In the genomic region with DNA sequence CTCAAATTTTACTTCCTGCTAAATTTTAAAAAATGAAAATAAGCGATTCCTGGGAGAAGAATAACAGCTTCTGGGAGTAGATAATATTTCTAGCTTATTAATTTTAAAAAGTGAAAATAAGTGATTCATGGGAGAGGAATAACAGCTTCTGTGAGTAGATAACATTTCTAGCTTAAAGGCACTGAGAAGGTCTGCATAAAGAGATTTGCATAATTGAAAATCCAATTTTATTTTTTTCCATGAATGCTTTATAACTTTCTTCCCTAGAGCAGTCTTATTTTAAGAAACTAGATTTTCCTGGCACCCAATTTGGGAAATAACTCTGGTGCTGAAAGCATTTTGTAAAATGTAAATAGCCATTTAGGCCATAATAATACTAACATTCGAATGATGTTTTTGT, we compare ENCODE assay signal across 6 cellular contexts.
"Had no signal": no experiment of that assay in that cellular context is flagged by ENCODE, and none has a peak within 500 bp of the region (broad histone marks: within the 10 kb centered on the region; RNA-seq: fewer than 3 reads in every experiment).

No MANE protein-coding gene starts in this region.

- H3K27ac ChIP-seq: HL-60 had no signal

- ATAC-seq: HepG2 had no signal

- FAIRE-seq: HepG2, HTR-8/SVneo had no signal

- DNase-seq: IMR-90, KBM-7, KG1 had no signal
